1 cellular context compared by ENCODE assay signal in the genomic region with DNA sequence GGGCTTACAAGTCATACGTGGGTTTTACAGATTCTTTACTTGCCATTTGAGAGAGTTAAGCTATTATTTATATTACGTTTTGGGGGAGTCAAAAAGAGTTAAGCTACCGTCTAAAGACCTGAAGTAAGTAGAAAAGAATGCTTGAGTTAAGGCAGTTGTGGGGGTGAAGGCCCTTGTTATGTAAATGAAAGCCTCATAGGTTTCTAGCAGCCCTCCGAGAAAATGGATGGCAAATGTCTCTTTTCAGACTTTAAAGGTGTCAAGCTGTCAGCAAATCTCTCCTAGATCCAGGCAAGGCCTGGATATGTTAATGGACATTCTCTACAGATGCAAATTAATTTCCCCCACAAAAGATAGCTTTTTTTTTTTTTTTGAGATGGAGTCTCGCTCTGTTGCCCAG.
TF ChIP-seq lines count a peak whose summit lies in the region.

No MANE protein-coding gene starts in this region.

TF ChIP-seq in GM23338, 12 proteins besides CTCF, POLR2A, EP300 and RAD21 (continued from another document):
- TF ChIP-seq, protein P1, sequence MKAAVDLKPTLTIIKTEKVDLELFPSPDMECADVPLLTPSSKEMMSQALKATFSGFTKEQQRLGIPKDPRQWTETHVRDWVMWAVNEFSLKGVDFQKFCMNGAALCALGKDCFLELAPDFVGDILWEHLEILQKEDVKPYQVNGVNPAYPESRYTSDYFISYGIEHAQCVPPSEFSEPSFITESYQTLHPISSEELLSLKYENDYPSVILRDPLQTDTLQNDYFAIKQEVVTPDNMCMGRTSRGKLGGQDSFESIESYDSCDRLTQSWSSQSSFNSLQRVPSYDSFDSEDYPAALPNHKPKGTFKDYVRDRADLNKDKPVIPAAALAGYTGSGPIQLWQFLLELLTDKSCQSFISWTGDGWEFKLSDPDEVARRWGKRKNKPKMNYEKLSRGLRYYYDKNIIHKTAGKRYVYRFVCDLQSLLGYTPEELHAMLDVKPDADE (IDR thresholded peaks at IDR 0.05) = no peak
TF ChIP-seq in GM23338: peak in this region for 0.
